Comparison of ENCODE assay signal across 24 cellular contexts in the genomic region with DNA sequence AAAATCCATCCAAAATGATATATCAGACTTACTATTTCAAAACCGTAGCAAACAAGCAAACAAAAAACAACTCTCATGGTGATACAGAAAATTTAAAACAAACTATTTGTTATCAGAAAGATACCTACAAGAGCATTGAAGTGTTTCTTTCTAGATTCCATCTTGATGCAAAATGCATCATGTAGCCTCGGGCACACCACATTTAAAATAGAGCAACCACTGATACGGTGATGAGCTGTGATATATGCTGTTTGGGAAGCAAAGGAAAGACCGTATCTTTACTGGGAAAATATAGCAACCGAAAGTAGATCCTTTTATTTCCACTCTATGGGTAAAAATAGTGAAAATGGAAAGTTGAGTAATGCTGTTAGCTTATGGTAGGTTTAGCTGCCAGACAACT.
"Had no signal": no experiment of that assay in that cellular context is flagged by ENCODE, and none has a peak within 500 bp of the region (broad histone marks: within the 10 kb centered on the region; RNA-seq: fewer than 3 reads in every experiment).

No MANE protein-coding gene starts in this region.

- H3K36me3 ChIP-seq: colonic mucosa, esophagus muscularis mucosa, esophagus squamous epithelium, gastrocnemius medialis, gastroesophageal sphincter, heart left ventricle, heart right ventricle had no signal

- ATAC-seq: effector memory CD8-positive, alpha-beta T cell; esophagus mucosa; foreskin keratinocyte; gastrocnemius medialis; gastroesophageal sphincter; heart left ventricle; heart right ventricle had no signal

- H3K27me3 ChIP-seq: colonic mucosa, esophagus muscularis mucosa, esophagus squamous epithelium, foreskin keratinocyte, gastrocnemius medialis, gastroesophageal sphincter, heart left ventricle, heart right ventricle had no signal

- H3K4me1 ChIP-seq: colonic mucosa, esophagus muscularis mucosa, esophagus squamous epithelium, foreskin keratinocyte, gastrocnemius medialis, gastroesophageal sphincter, heart left ventricle, heart right ventricle had no signal

- DNase-seq: colonic mucosa; cortex of kidney; dermis blood vessel endothelial cell; dorsolateral prefrontal cortex; effector CD4-positive, alpha-beta T cell; effector CD8-positive, alpha-beta T cell; effector memory CD4-positive, alpha-beta T cell; effector memory CD8-positive, alpha-beta T cell; endodermal cell; erythroblast; esophagus squamous epithelium; foreskin fibroblast; foreskin keratinocyte; foreskin melanocyte; gastrocnemius medialis; glutamatergic neuron; head of caudate nucleus; heart left ventricle; heart right ventricle had no signal

- H3K4me3 ChIP-seq: colonic mucosa, coronary artery, dorsolateral prefrontal cortex, esophagus muscularis mucosa, esophagus squamous epithelium, gastrocnemius medialis, gastroesophageal sphincter, heart left ventricle, heart right ventricle had no signal

- H3K27ac ChIP-seq: colonic mucosa, coronary artery, dorsolateral prefrontal cortex, epithelial cell of prostate, esophagus muscularis mucosa, esophagus squamous epithelium, foreskin keratinocyte, gastrocnemius medialis, gastroesophageal sphincter, heart left ventricle, heart right ventricle had no signal

- H3K9me3 ChIP-seq: colonic mucosa, esophagus muscularis mucosa, esophagus squamous epithelium, gastrocnemius medialis, gastroesophageal sphincter, heart left ventricle had no signal
